ENCODE assay signal across 7 cellular contexts in the genomic region with DNA sequence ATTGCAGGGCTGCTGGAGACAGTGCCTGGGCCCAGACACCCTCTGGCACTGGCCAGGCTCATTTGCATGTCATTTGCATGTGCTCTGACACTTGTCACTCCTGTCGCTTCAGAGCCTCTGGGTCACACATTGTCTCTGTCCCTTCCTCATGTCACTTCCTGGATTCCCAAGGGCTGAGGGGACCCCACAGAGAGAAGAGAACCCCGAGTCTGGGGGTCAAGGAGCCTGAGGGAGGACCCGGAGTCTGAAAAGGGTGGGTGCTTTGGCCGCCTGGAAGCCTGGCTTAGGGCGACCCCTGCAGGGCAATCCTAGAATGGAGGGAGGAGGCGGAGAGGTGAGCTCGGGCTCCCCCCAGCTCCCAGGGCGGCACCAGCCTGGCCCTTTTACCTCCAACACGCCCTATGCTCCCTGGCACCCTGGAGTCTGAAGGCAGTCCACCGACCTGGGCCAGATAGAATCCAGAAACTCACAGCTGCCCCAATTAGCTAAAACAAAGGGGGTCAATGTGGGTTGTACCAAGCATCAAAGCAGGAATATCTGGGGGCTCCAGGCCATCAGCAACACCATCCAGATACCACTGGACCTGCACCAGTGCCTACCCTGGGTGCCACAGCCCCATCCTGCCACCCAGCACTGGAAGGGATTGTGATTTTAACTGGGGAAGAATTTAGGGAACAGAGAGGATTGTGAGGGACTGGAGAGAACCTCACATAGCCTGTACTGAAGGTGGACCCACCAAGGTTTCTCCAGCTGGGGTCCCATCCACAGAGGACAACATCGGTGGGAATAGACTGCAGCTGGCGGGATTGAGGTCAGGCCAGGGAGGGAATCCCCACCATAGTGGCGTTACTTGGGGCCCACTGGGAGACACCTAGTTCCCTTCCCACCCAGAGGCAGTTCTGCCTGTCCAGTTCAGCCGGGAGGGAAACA. TPM values are rescaled to one million over a fixed set of nuclear protein-coding genes. Genes with fewer than 3 reads are reported as not detected.
DNase-seq lines count a peak whose midpoint lies in the region; ATAC-seq and TF ChIP-seq lines count a peak whose summit lies in the region.

No MANE protein-coding gene starts in this region.

- peak; percentile 63 for TF ChIP-seq CTCF in GM10248 (IDR thresholded peaks at IDR 0.05; ENCODE audit: control extremely low read depth, extremely low read depth, low read depth, missing control alignments)
- peak; percentile 87 to 93 for TF ChIP-seq CTCF in GM23338 (conservative IDR thresholded peaks at IDR 0.05; ENCODE audit: low read depth in 2 of 2)
- peak; percentile 78 for TF ChIP-seq CTCF in endothelial cell (IDR thresholded peaks at IDR 0.05; ENCODE audit: unreplicated experiment)

- 0 out of 2 replicates have a peak overlapping the region, but pooled peaks have one; percentile 57 for H3K4me2 ChIP-seq in GM23338

- POLR2A ChIA-PET in GM10248 (lab: Yijun Ruan, JAX), result no interaction called here
- POLR2A ChIA-PET in naive thymus-derived CD4-positive, alpha-beta T cell (lab: Charles Lee), result interaction anchor here (0.8 to 4.5 kb wide), 6 partner anchors 163 to 291 kb away, joined by 3 to 62 read pairs (median 3); no protein-coding TSS in a partner anchor

- H3K27me3 Mint-ChIP-seq in GM23338 (ENCODE audit: insufficient read depth, low read depth, poor library complexity), result peaks cover 15% of the 10 kb centered on the region
- peaks cover 10% of the 10 kb centered on the region for H3K27me3 Mint-ChIP-seq in endothelial cell (ENCODE audit: unreplicated experiment)
- peaks cover 0 to 13% (median 0%) of the 10 kb centered on the region in 5 donors for H3K27me3 Mint-ChIP-seq in naive thymus-derived CD4-positive, alpha-beta T cell
- no peaks in the 10 kb centered on the region for H3K27me3 Mint-ChIP-seq in stimulated activated naive CD8-positive, alpha-beta T cell treated with anti-CD3 and anti-CD28 coated beads, Interleukin-15, amount 100 ng/mL, for 72 hours

- H3K9me3 Mint-ChIP-seq in GM23338 (no peaks in the 10 kb centered on the region), endothelial cell (ENCODE audit: unreplicated experiment) (no peaks in the 10 kb centered on the region)
- H3K9me3 Mint-ChIP-seq in naive thymus-derived CD4-positive, alpha-beta T cell, result no peaks in the 10 kb centered on the region
- H3K9me3 Mint-ChIP-seq in stimulated activated naive CD8-positive, alpha-beta T cell treated with anti-CD3 and anti-CD28 coated beads, Interleukin-15, amount 100 ng/mL, for 72 hours, result no peaks in the 10 kb centered on the region

- H3K36me3 Mint-ChIP-seq in GM23338 (ENCODE audit: low read depth), result no peaks in the 10 kb centered on the region
- no peaks in the 10 kb centered on the region for H3K36me3 Mint-ChIP-seq in endothelial cell (ENCODE audit: low read depth, unreplicated experiment)
- H3K36me3 Mint-ChIP-seq in naive thymus-derived CD4-positive, alpha-beta T cell, result no peaks in the 10 kb centered on the region

- 0 out of 2 replicates have a peak, but pooled peaks cover 3% of the 10 kb centered on the region for H3F3A ChIP-seq in GM23338 (replicated peaks; ENCODE audit: low read depth)

- H3K36me3 ChIP-seq in GM23338 (ENCODE audit: insufficient read depth), result no peaks in the 10 kb centered on the region
- no peaks in the 10 kb centered on the region for H3K36me3 ChIP-seq in naive thymus-derived CD4-positive, alpha-beta T cell (ENCODE audit: control insufficient read depth in 2 of 3, insufficient read depth in 3 of 3, low read length in 3 of 3)

- no peaks in the 10 kb centered on the region for H3K9me2 ChIP-seq in GM23338 (ENCODE audit: insufficient read depth)

- H3K9me3 ChIP-seq in naive thymus-derived CD4-positive, alpha-beta T cell (ENCODE audit: control insufficient read depth in 2 of 3, low read length in 3 of 3), result no peaks in the 10 kb centered on the region

- no peak overlapping the region for H3K27ac ChIP-seq in GM23338 (ENCODE audit: low read depth)
- no peak overlapping the region for H3K27ac ChIP-seq in naive thymus-derived CD4-positive, alpha-beta T cell (ENCODE audit: low read depth, low read length)

- H3K27me3 ChIP-seq in GM23338 (ENCODE audit: insufficient read depth), result peaks cover 19% of the 10 kb centered on the region
- no peaks in the 10 kb centered on the region for H3K27me3 ChIP-seq in naive thymus-derived CD4-positive, alpha-beta T cell (ENCODE audit: control insufficient read depth in 2 of 2, insufficient read depth in 2 of 2, low read length in 2 of 2)

- no peaks in the 10 kb centered on the region; the same call in 1 of the 2 replicates for H3K4me1 ChIP-seq in GM23338 (ENCODE audit: insufficient read depth)
- peaks cover 0 to 26% of the 10 kb centered on the region in 2 donors for H3K4me1 ChIP-seq in naive thymus-derived CD4-positive, alpha-beta T cell (ENCODE audit: control insufficient read depth in 2 of 2, insufficient read depth in 2 of 2, low read length in 2 of 2)

- H3K27ac Mint-ChIP-seq in GM23338, result no peak overlapping the region
- no peak overlapping the region for H3K27ac Mint-ChIP-seq in endothelial cell (ENCODE audit: unreplicated experiment)
- peak overlapping the region in 8 of 9 donors; percentile 19 to 95 (median 74) for H3K27ac Mint-ChIP-seq in naive thymus-derived CD4-positive, alpha-beta T cell
- H3K27ac Mint-ChIP-seq in stimulated activated naive CD8-positive, alpha-beta T cell treated with anti-CD3 and anti-CD28 coated beads, Interleukin-15, amount 100 ng/mL, for 72 hours, result no peak overlapping the region

- peak; percentile 79 for DNase-seq in GM10248 (ENCODE audit: extremely low spot score)
- peak; percentile 85 for DNase-seq in GM23338 (ENCODE audit: low spot score)
- peak; percentile 38 for DNase-seq in NCI-H1694 treated with DMSO at 0.1 percent for 48 hours (lab: John Stamatoyannopoulos, UW)
- DNase-seq in activated CD8-positive, alpha-beta memory T cell treated with anti-CD3 and anti-CD28 coated beads for 1 hour (ENCODE audit: extremely low read depth in 1 of 2, low read depth in 1 of 2), result peak; percentile 59 to 77
- peak; percentile 87 for DNase-seq in endothelial cell (ENCODE audit: low spot score)
- DNase-seq in naive thymus-derived CD4-positive, alpha-beta T cell, result peak; percentile 70 to 94 (median 82)
- peak; percentile 80 to 83 for DNase-seq in stimulated activated naive CD8-positive, alpha-beta T cell treated with anti-CD3 and anti-CD28 coated beads, Interleukin-15, amount 100 ng/mL, for 72 hours

- H3K4me3 Mint-ChIP-seq in GM23338 (no peak overlapping the region), endothelial cell (ENCODE audit: unreplicated experiment) (no peak overlapping the region)
- peak overlapping the region in 1 of 10 donors; percentile 29 for H3K4me3 Mint-ChIP-seq in naive thymus-derived CD4-positive, alpha-beta T cell
- H3K4me3 Mint-ChIP-seq in stimulated activated naive CD8-positive, alpha-beta T cell treated with anti-CD3 and anti-CD28 coated beads, Interleukin-15, amount 100 ng/mL, for 72 hours, result no peak overlapping the region

- H3K79me2 ChIP-seq in GM23338 (replicated peaks; ENCODE audit: insufficient read depth), result no peaks in the 10 kb centered on the region

- no peaks in the 10 kb centered on the region for H4K20me1 ChIP-seq in GM23338 (replicated peaks; ENCODE audit: insufficient read depth)

- peaks cover 17% of the 10 kb centered on the region for H3K4me1 Mint-ChIP-seq in GM23338
- H3K4me1 Mint-ChIP-seq in endothelial cell (ENCODE audit: unreplicated experiment), result peaks cover 10% of the 10 kb centered on the region
- peaks cover 29 to 56% (median 47%) of the 10 kb centered on the region in 7 donors for H3K4me1 Mint-ChIP-seq in naive thymus-derived CD4-positive, alpha-beta T cell
- peaks cover 47% of the 10 kb centered on the region for H3K4me1 Mint-ChIP-seq in stimulated activated naive CD8-positive, alpha-beta T cell treated with anti-CD3 and anti-CD28 coated beads, Interleukin-15, amount 100 ng/mL, for 72 hours

- no peak overlapping the region for H3K4me3 ChIP-seq in GM23338
- H3K4me3 ChIP-seq in naive thymus-derived CD4-positive, alpha-beta T cell (ENCODE audit: low read length), result no peak overlapping the region

- CTCF ChIA-PET in GM10248 (lab: Yijun Ruan, JAX), result interaction anchor here (0.6 to 7.5 kb wide), 18 partner anchors 9 to 712 kb away, joined by 3 to 55 read pairs (median 4); partner anchors contain the start of gene KRT85
- CTCF ChIA-PET in naive thymus-derived CD4-positive, alpha-beta T cell (lab: Charles Lee), result interaction anchor here (0.5 to 22.1 kb wide), 38 partner anchors 9 to 544 kb away, joined by 3 to 731 read pairs (median 4); partner anchors contain the start of genes KRT1, KRT73 and KRT74

- intact Hi-C loops in naive thymus-derived CD4-positive, alpha-beta T cell (cut with micrococcal nuclease), result loop anchor here (1.0 to 5.0 kb wide), 8 partner anchors 9 to 544 kb away; no protein-coding TSS in a partner anchor

- H2AFZ ChIP-seq in GM23338, result no peak overlapping the region

- peak; percentile 79 for ATAC-seq in GM23338
- ATAC-seq in naive thymus-derived CD4-positive, alpha-beta T cell, result peak; percentile 79
- peak; percentile 79 for ATAC-seq in stimulated activated naive CD8-positive, alpha-beta T cell treated with anti-CD3 and anti-CD28 coated beads, Interleukin-15, amount 100 ng/mL, for 72 hours

RNA-seq across cellular contexts. Expression of gene KRT78, which starts 21.8 kb away (rescaled TPM):
- not detected in 2 replicates for total RNA-seq in GM23338 (2014; rRNA removed; shearing (Covaris generic))
- polyA plus RNA-seq in GM23338 (2016; fragmentation: Nextera tagmentation; extraction: Ambion mirVana), result not detected in 2 replicates
- not detected for total RNA-seq in endothelial cell (ENCODE audit: unreplicated experiment)
- not detected for total RNA-seq in naive thymus-derived CD4-positive, alpha-beta T cell
- not detected for polyA plus RNA-seq in naive thymus-derived CD4-positive, alpha-beta T cell

RNA-seq across cellular contexts. Expression of gene KRT8, which starts 34.2 kb away (rescaled TPM):
- total RNA-seq in GM23338 (2014; rRNA removed; shearing (Covaris generic)), result 250 and 264 TPM in 2 replicates
- polyA plus RNA-seq in GM23338 (2016; fragmentation: Nextera tagmentation; extraction: Ambion mirVana), result 322 and 338 TPM in 2 replicates
- total RNA-seq in endothelial cell (ENCODE audit: unreplicated experiment), result 194 TPM
- total RNA-seq in naive thymus-derived CD4-positive, alpha-beta T cell, result under 1 TPM in 4 of 5 experiments, not detected in 1; 0.15 to 0.62 (median 0.59) TPM
- under 1 TPM in 1 of 2 donors, not detected in 1; 0.09 TPM for polyA plus RNA-seq in naive thymus-derived CD4-positive, alpha-beta T cell

RNA-seq across cellular contexts. Expression of gene KRT79, which starts 36.5 kb away (rescaled TPM):
- total RNA-seq in GM23338 (2014; rRNA removed; shearing (Covaris generic)), result 0.21 TPM in 1 of 2 replicates, not detected in the other
- polyA plus RNA-seq in GM23338 (2016; fragmentation: Nextera tagmentation; extraction: Ambion mirVana), result not detected in 2 replicates
- total RNA-seq in endothelial cell (ENCODE audit: unreplicated experiment), result not detected
- total RNA-seq in naive thymus-derived CD4-positive, alpha-beta T cell, result not detected
- polyA plus RNA-seq in naive thymus-derived CD4-positive, alpha-beta T cell, result not detected

RNA-seq across cellular contexts. Expression of gene KRT4, which starts 56.7 kb away (rescaled TPM):
- total RNA-seq in GM23338 (2014; rRNA removed; shearing (Covaris generic)), result not detected in 2 replicates
- not detected in 2 replicates for polyA plus RNA-seq in GM23338 (2016; fragmentation: Nextera tagmentation; extraction: Ambion mirVana)
- total RNA-seq in endothelial cell (ENCODE audit: unreplicated experiment), result not detected
- total RNA-seq in naive thymus-derived CD4-positive, alpha-beta T cell, result not detected
- polyA plus RNA-seq in naive thymus-derived CD4-positive, alpha-beta T cell, result not detected

Comparison
In these comparisons a context has a peak if more than half of its experiments do, and no peak if none do; other contexts are left out.
1. H3K27ac Mint-ChIP-seq: peak in naive thymus-derived CD4-positive, alpha-beta T cell (8 of 9); none in GM23338 (single experiment), endothelial cell (single experiment) and stimulated activated naive CD8-positive, alpha-beta T cell treated with anti-CD3 and anti-CD28 coated beads, Interleukin-15, amount 100 ng/mL, for 72 hours (0 of 2).
2. RNA of gene KRT8, which starts 34.2 kb away (total RNA-seq): 250 to 264 TPM in GM23338 and 194 TPM in endothelial cell (single experiment); 0.15 to 0.62 TPM in naive thymus-derived CD4-positive, alpha-beta T cell; every median in the first group is over 100 times any median in the second.
3. Peak in every context shown above with its lines, with median percentiles within 50 percentile points of each other: DNase-seq, CTCF ChIP-seq and ATAC-seq.